In genomic region chr5:126525630-126526245, GRCh38 we compare ENCODE assay signal across 10 cellular contexts.
DNase-seq lines count a peak whose midpoint lies in the region; ATAC-seq and TF ChIP-seq lines count a peak whose summit lies in the region.
"Had no signal": no experiment of that assay in that cellular context is flagged by ENCODE, and none has a peak within 500 bp of the region (broad histone marks: within the 10 kb centered on the region; RNA-seq: fewer than 3 reads in every experiment).

No MANE protein-coding gene starts in this region.

- no peaks in the 10 kb centered on the region for H3K79me1 ChIP-seq in mesenchymal stem cell (replicated peaks; ENCODE audit: low read length, poor library complexity, severe bottlenecking)

- DNase-seq in Ammon's horn (ENCODE audit: low spot score) = peak; percentile 59
- peak; percentile 66 for DNase-seq in SK-N-MC (ENCODE audit: low read depth, low spot score)
- DNase-seq in fibroblast of mammary gland (ENCODE audit: low read depth) = peak; percentile 53
- DNase-seq in mucosa of gallbladder (ENCODE audit: low spot score) = peak; percentile 46
- DNase-seq in mesenchymal stem cell = no peak
- DNase-seq in SJCRH30 = no peak
- DNase-seq: NCI-H2171, T-cell had no signal

- no peak overlapping the region for H3K14ac ChIP-seq in mesenchymal stem cell (ENCODE audit: low read length in 2 of 2)

- no peak overlapping the region for H2BK5ac ChIP-seq in mesenchymal stem cell (ENCODE audit: low read depth, low read length, poor library complexity, severe bottlenecking)

- H4K91ac ChIP-seq in mesenchymal stem cell (ENCODE audit: low read length) = no peak overlapping the region

- H2BK15ac ChIP-seq in mesenchymal stem cell (ENCODE audit: low read depth, poor library complexity, severe bottlenecking) = no peak overlapping the region

- H3K9ac ChIP-seq in SK-N-MC (ENCODE audit: insufficient read length) = peak overlapping the region; percentile 77
- H3K9ac ChIP-seq in mesenchymal stem cell (ENCODE audit: low read length) = no peak overlapping the region

- H2BK120ac ChIP-seq in mesenchymal stem cell (ENCODE audit: low read depth, low read length) = no peak overlapping the region

- 44% methylated on average over 4 of the region's 5 CpGs for WGBS in mesenchymal stem cell

- no peak overlapping the region for H2BK12ac ChIP-seq in mesenchymal stem cell (ENCODE audit: low read length in 2 of 2)

- H3K4me3 ChIP-seq in SK-N-MC (peak overlapping the region; percentile 80), fibroblast of mammary gland (ENCODE audit: control insufficient read depth, low read depth, low read length) (no peak overlapping the region), mesenchymal stem cell (ENCODE audit: insufficient read depth in 1 of 2, low read depth in 1 of 2, low read length in 2 of 2) (no peak overlapping the region), SJCRH30 (no peak overlapping the region)

- no peaks in the 10 kb centered on the region for H3K36me3 ChIP-seq in SK-N-MC (ENCODE audit: insufficient read depth, low read length)
- H3K36me3 ChIP-seq in mesenchymal stem cell (ENCODE audit: control insufficient read depth in 1 of 2, insufficient read depth in 2 of 2, low read depth in 1 of 2, low read length in 2 of 2) = no peaks in the 10 kb centered on the region
- no peaks in the 10 kb centered on the region for H3K36me3 ChIP-seq in SJCRH30

- no peak for ATAC-seq in GM19467 (IDR thresholded peaks at IDR 0.05; ENCODE audit: unreplicated experiment)
- ATAC-seq in HG02852 (IDR thresholded peaks at IDR 0.05; ENCODE audit: unreplicated experiment) = no peak
- ATAC-seq: T-cell had no signal

- no peak for TF ChIP-seq CTCF in fibroblast of mammary gland (conservative IDR thresholded peaks at IDR 0.05; ENCODE audit: control insufficient read depth, insufficient read depth, low read depth, low read length)

- H2AK5ac ChIP-seq in mesenchymal stem cell (ENCODE audit: low read length, severe bottlenecking) = no peak overlapping the region

- H3K9me3 ChIP-seq in SK-N-MC (ENCODE audit: low read depth, low read length) (no peaks in the 10 kb centered on the region), mesenchymal stem cell (ENCODE audit: control insufficient read depth, low read length) (no peaks in the 10 kb centered on the region), SJCRH30 (replicated peaks) (peaks cover 7% of the 10 kb centered on the region; the same call in 1 of the 2 replicates)

- no peaks in the 10 kb centered on the region for H3K4me1 ChIP-seq in mesenchymal stem cell (ENCODE audit: control insufficient read depth, insufficient read depth, low read depth, low read length)
- H3K4me1 ChIP-seq in SJCRH30 = peaks cover 17% of the 10 kb centered on the region

- no peak overlapping the region for H3K18ac ChIP-seq in mesenchymal stem cell (ENCODE audit: low read depth in 1 of 2, low read length in 2 of 2)

- H3K27ac ChIP-seq in SK-N-MC (peak overlapping the region; percentile 97), mesenchymal stem cell (ENCODE audit: low read length, poor library complexity, severe bottlenecking) (no peak overlapping the region), SJCRH30 (no peak overlapping the region)

- no peak overlapping the region for H4K8ac ChIP-seq in mesenchymal stem cell (ENCODE audit: low read length)

- no peak overlapping the region for H3K23ac ChIP-seq in mesenchymal stem cell (ENCODE audit: low read length in 2 of 2)

- H3K4ac ChIP-seq in mesenchymal stem cell (ENCODE audit: low read depth in 1 of 2, low read length in 2 of 2) = no peak overlapping the region

- no peak overlapping the region for H3K4me2 ChIP-seq in mesenchymal stem cell (ENCODE audit: low read length, poor library complexity, severe bottlenecking)

- no peak overlapping the region for H2AFZ ChIP-seq in mesenchymal stem cell (ENCODE audit: low read depth, low read length)

- no peaks in the 10 kb centered on the region for H3K27me3 ChIP-seq in mesenchymal stem cell (ENCODE audit: control insufficient read depth in 1 of 2, insufficient read depth in 1 of 2, low read length in 2 of 2)
- no peaks in the 10 kb centered on the region for H3K27me3 ChIP-seq in SJCRH30

Comparison
In these comparisons a context has a peak if more than half of its experiments do, and no peak if none do; other contexts are left out.
1. DNase-seq: peak in Ammon's horn (single experiment), SK-N-MC (single experiment), fibroblast of mammary gland (single experiment) and mucosa of gallbladder (single experiment); none in mesenchymal stem cell (single experiment) and SJCRH30 (0 of 2).